9 cellular contexts compared by ENCODE assay signal in the genomic region with DNA sequence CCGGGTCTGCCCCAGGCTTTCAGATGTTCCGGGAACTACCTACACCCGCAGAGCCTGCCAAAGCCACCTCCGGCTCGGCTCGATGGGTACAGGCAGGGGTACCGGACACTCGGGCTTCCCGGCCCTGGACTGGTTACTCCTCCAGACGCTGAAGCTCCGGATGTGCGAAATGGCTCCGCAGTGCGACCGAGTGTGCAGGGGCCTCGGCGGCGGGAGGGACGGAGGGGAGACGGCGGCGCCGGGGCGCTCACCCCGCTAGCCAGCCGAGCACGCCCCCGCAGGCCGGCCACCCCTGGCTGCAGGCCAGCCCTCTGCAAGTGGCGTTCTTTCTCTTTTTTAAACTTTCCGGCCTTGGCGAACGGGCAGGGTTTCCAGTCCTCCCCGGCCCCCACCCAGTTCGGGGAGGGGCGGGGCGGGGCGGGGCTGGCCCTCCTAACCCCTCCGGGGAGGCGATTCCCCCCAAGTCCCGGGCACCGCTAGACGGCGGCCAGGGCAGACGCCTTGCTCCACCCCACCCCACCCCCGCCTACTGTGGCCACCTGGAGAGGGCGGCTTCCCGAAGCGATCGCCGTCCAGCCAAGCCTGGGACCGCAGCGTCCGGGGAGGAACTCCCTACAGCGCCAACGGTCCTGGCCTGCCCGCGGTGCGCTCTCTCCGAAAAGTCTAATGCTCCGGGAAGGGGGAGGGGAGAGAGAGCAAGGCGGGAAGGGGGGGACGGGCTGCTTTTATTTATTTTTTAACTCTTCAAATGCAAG. TPM values are rescaled to one million over a fixed set of nuclear protein-coding genes. Genes with fewer than 3 reads are reported as not detected.
A peak's percentile ranks its signal among the peaks of the same experiment; 100 is the strongest.
DNase-seq lines count a peak whose midpoint lies in the region; ATAC-seq, FAIRE-seq and TF ChIP-seq lines count a peak whose summit lies in the region.
"Had no signal": no experiment of that assay in that cellular context is flagged by ENCODE, and none has a peak within 500 bp of the region (broad histone marks: within the 10 kb centered on the region; RNA-seq: fewer than 3 reads in every experiment).

No MANE protein-coding gene starts in this region.

- no peaks in the 10 kb centered on the region for H3K9me3 ChIP-seq in left lung
- H3K9me3 ChIP-seq in thoracic aorta: no peaks in the 10 kb centered on the region

- H3K36me3 Mint-ChIP-seq in activated CD4-positive, alpha-beta T cell treated with anti-CD3 and anti-CD28 coated beads, Interleukin-2, amount 10 ng/mL, durations not matched to agents 7 days and 5 days (ENCODE audit: low read depth): peaks cover 17% of the 10 kb centered on the region

- POLR2A ChIA-PET in activated CD4-positive, alpha-beta T cell treated with anti-CD3 and anti-CD28 coated beads, Interleukin-2, amount 10 ng/mL, durations not matched to agents 7 days and 5 days (lab: Charles Lee): no interaction called here

- peak overlapping the region; percentile 64 for H3K4me3 Mint-ChIP-seq in activated CD4-positive, alpha-beta T cell treated with anti-CD3 and anti-CD28 coated beads, Interleukin-2, amount 10 ng/mL, durations not matched to agents 7 days and 5 days

- peaks cover 68% of the 10 kb centered on the region for H3K4me1 Mint-ChIP-seq in activated CD4-positive, alpha-beta T cell treated with anti-CD3 and anti-CD28 coated beads, Interleukin-2, amount 10 ng/mL, durations not matched to agents 7 days and 5 days

- no peaks in the 10 kb centered on the region for H3K27me3 Mint-ChIP-seq in activated CD4-positive, alpha-beta T cell treated with anti-CD3 and anti-CD28 coated beads, Interleukin-2, amount 10 ng/mL, durations not matched to agents 7 days and 5 days

- FAIRE-seq in HTR-8/SVneo (lab: Jason Lieb, UNC): no peak

- no peaks in the 10 kb centered on the region for H3K27me3 ChIP-seq in brain microvascular endothelial cell (replicated peaks)
- H3K27me3 ChIP-seq in left lung: peaks cover 0 to 54% of the 10 kb centered on the region in 2 donors
- no peaks in the 10 kb centered on the region for H3K27me3 ChIP-seq in thoracic aorta (replicated peaks; ENCODE audit: insufficient read depth)

- ATAC-seq in left lung: peak; percentile 50
- no peak for ATAC-seq in thoracic aorta (ENCODE audit: insufficient number of reproducible peaks, low FRiP score, low read depth)

- no peaks in the 10 kb centered on the region for H3K36me3 ChIP-seq in brain microvascular endothelial cell (replicated peaks)
- H3K36me3 ChIP-seq in left lung: no peaks in the 10 kb centered on the region
- H3K36me3 ChIP-seq in thoracic aorta: no peaks in the 10 kb centered on the region

- H3K4me1 ChIP-seq in left lung: peaks cover 4 to 68% of the 10 kb centered on the region in 2 donors
- peaks cover 8 to 57% of the 10 kb centered on the region in 2 donors for H3K4me1 ChIP-seq in thoracic aorta (ENCODE audit: control insufficient read depth in 1 of 2, low read depth in 2 of 2)

- H3K9me3 Mint-ChIP-seq in activated CD4-positive, alpha-beta T cell treated with anti-CD3 and anti-CD28 coated beads, Interleukin-2, amount 10 ng/mL, durations not matched to agents 7 days and 5 days: no peaks in the 10 kb centered on the region

- H3K27ac ChIP-seq in brain microvascular endothelial cell (no peak overlapping the region), left lung (peak overlapping the region in 1 of 2 donors; percentile 60), thoracic aorta (peak overlapping the region; percentile 17 to 72)
- H3K27ac ChIP-seq: C4-2B had no signal

- no peak for DNase-seq in activated CD4-positive, alpha-beta T cell treated with anti-CD3 and anti-CD28 coated beads, Interleukin-2, amount 10 ng/mL, durations not matched to agents 7 days and 5 days
- no peak for DNase-seq in activated CD4-positive, alpha-beta T cell treated with anti-CD3 and anti-CD28 coated beads, Interleukin-2, amount 50 U/mL, for 1 hour
- DNase-seq in brain microvascular endothelial cell: no peak
- peak; percentile 54 to 79 for DNase-seq in left lung
- no peak for DNase-seq in thoracic aorta (ENCODE audit: low spot score)
- DNase-seq in NCI-H69 (lab: John Stamatoyannopoulos, UW): no peak
- DNase-seq in stimulated activated naive CD4-positive, alpha-beta T cell treated with Interleukin-2 at 50 U/mL for 16 hours (lab: John Stamatoyannopoulos, UW): no peak
- DNase-seq in HTR-8/SVneo (ENCODE audit: insufficient read length, low spot score): no peak

- CTCF ChIA-PET in activated CD4-positive, alpha-beta T cell treated with anti-CD3 and anti-CD28 coated beads, Interleukin-2, amount 10 ng/mL, durations not matched to agents 7 days and 5 days (lab: Charles Lee): no interaction called here

- intact Hi-C loops in left lung (cut with DNase I): no loop called here

- TF ChIP-seq CTCF in brain microvascular endothelial cell (IDR thresholded peaks at IDR 0.05; ENCODE audit: low read depth, low read length, missing control alignments) (no peak), left lung (IDR thresholded peaks at IDR 0.05) (no peak), thoracic aorta (IDR thresholded peaks at IDR 0.05) (no peak)

- H3K27ac Mint-ChIP-seq in activated CD4-positive, alpha-beta T cell treated with anti-CD3 and anti-CD28 coated beads, Interleukin-2, amount 10 ng/mL, durations not matched to agents 7 days and 5 days: no peak overlapping the region

- in situ Hi-C loops in brain microvascular endothelial cell (cut with HindIII; ENCODE audit: low pct_ligation_motif_present, low sequenced_read_pairs): no loop called here

- H3K4me3 ChIP-seq in brain microvascular endothelial cell (ENCODE audit: low read depth, low read length) (peak overlapping the region; percentile 40), left lung (peak overlapping the region; percentile 7 to 40), thoracic aorta (peak overlapping the region; percentile 69)

RNA-seq across cellular contexts. Expression of gene BCOR, which starts 7.5 kb away (rescaled TPM):
- 10 to 100 TPM; 53.1 to 54.9 TPM for total RNA-seq in activated CD4-positive, alpha-beta T cell treated with anti-CD3 and anti-CD28 coated beads, Interleukin-2, amount 10 ng/mL, durations not matched to agents 7 days and 5 days
- total RNA-seq in left lung: 10 to 100 TPM; 19.0 to 24.0 TPM
- total RNA-seq in thoracic aorta: 10 to 100 TPM; 28.6 to 30.7 TPM

Comparison
In these comparisons a context has a peak if more than half of its experiments do, and no peak if none do; other contexts are left out.
1. DNase-seq: peak in left lung (2 of 2); none in activated CD4-positive, alpha-beta T cell treated with anti-CD3 and anti-CD28 coated beads, Interleukin-2, amount 10 ng/mL, durations not matched to agents 7 days and 5 days (single experiment), activated CD4-positive, alpha-beta T cell treated with anti-CD3 and anti-CD28 coated beads, Interleukin-2, amount 50 U/mL, for 1 hour (single experiment), brain microvascular endothelial cell (single experiment), thoracic aorta (single experiment), NCI-H69 (single experiment), stimulated activated naive CD4-positive, alpha-beta T cell treated with Interleukin-2 at 50 U/mL for 16 hours (single experiment) and HTR-8/SVneo (single experiment).
2. Peak in every context shown above with its lines, with median percentiles within 50 percentile points of each other: H3K4me3 ChIP-seq.